Comparison of ENCODE assay signal across 11 cellular contexts in the genomic region with DNA sequence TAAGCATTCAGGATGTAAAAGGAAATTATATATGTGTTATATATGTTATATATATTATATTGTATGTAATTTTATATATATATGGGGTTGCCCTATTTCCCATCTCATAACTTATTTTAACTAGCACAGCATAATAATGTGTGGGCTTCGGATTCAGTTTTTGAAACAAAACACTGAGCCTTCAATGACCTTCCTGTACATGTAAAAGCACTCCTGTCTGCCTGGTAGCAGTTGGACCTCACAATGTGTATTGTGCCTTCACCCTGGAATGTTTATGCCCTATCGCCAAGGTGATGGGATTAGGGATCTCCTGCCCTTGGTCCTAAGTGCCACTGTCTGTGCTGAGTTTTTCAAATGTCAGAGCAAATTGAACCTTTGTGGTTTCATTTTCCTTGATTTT.
DNase-seq lines count a peak whose midpoint lies in the region; TF ChIP-seq lines count a peak whose summit lies in the region.
"Had no signal": no experiment of that assay in that cellular context is flagged by ENCODE, and none has a peak within 500 bp of the region (broad histone marks: within the 10 kb centered on the region; RNA-seq: fewer than 3 reads in every experiment).

No MANE protein-coding gene starts in this region.

- 38% methylated on average over 2 of the region's 2 CpGs for WGBS in testis, 2 donors
- 70 to 77% (median 72%) methylated on average over 2 of the region's 2 CpGs for WGBS in ovary, 3 donors

- H3K4me3 ChIP-seq in foreskin fibroblast (ENCODE audit: low read depth in 1 of 2, low read length in 2 of 2): no peak overlapping the region
- no peak overlapping the region for H3K4me3 ChIP-seq in testis
- no peak overlapping the region for H3K4me3 ChIP-seq in ovary
- H3K4me3 ChIP-seq: esophagus muscularis mucosa had no signal

- TF ChIP-seq POLR2A in testis (IDR thresholded peaks at IDR 0.05): no peak
- no peak for TF ChIP-seq POLR2A in ovary (IDR thresholded peaks at IDR 0.05)

- no peaks in the 10 kb centered on the region for H3K27me3 ChIP-seq in testis
- H3K27me3 ChIP-seq in ovary: no peaks in the 10 kb centered on the region
- H3K27me3 ChIP-seq: esophagus muscularis mucosa had no signal

- no peaks in the 10 kb centered on the region for H3K4me1 ChIP-seq in testis
- H3K4me1 ChIP-seq in ovary (ENCODE audit: insufficient read depth): no peaks in the 10 kb centered on the region
- H3K4me1 ChIP-seq: esophagus muscularis mucosa had no signal

- in situ Hi-C loops in KBM-7 (cut with MboI; ENCODE audit: low pct_unique_long_range_greater_than_20kb, low sequenced_read_pairs): no loop called here

- DNase-seq in activated T-cell treated with anti-CD3 and anti-CD28 coated beads for 4 hours (peak; percentile 2), KBM-7 (peak; percentile 42), foreskin fibroblast (peak; percentile 0 to 3), testis (peak; percentile 73), dedifferentiated amniotic fluid mesenchymal stem cell (ENCODE audit: extremely low spot score) (no peak), ovary (no peak), DMS114 treated with DMSO at 0.1 percent for 48 hours (lab: John Stamatoyannopoulos, UW; ENCODE audit: unreplicated experiment) (no peak)
- DNase-seq in activated T-cell treated with anti-CD3 and anti-CD28 coated beads, Interleukin-2, amount 50 U/mL, for 1 hour: no peak
- DNase-seq: ACHN, MM.1S had no signal

- no peaks in the 10 kb centered on the region for H3K36me3 ChIP-seq in testis (ENCODE audit: low read depth, missing control alignments)
- H3K36me3 ChIP-seq in ovary: no peaks in the 10 kb centered on the region
- H3K36me3 ChIP-seq: esophagus muscularis mucosa had no signal

- no peak for TF ChIP-seq CTCF in foreskin fibroblast (IDR thresholded peaks at IDR 0.05; ENCODE audit: low read depth, low read length)
- no peak for TF ChIP-seq CTCF in testis (IDR thresholded peaks at IDR 0.05)
- no peak for TF ChIP-seq CTCF in ovary (IDR thresholded peaks at IDR 0.05)

- no peaks in the 10 kb centered on the region for H3K9me3 ChIP-seq in testis
- no peaks in the 10 kb centered on the region for H3K9me3 ChIP-seq in ovary
- H3K9me3 ChIP-seq: esophagus muscularis mucosa had no signal

- TF ChIP-seq EP300 in ovary (IDR thresholded peaks at IDR 0.05): no peak

- no peak overlapping the region for H3K27ac ChIP-seq in testis
- H3K27ac ChIP-seq in ovary: no peak overlapping the region
- H3K27ac ChIP-seq: esophagus muscularis mucosa had no signal

- intact Hi-C loops in testis (cut with DNase I; ENCODE audit: low total_unique reads) (no loop called here), ovary (cut with DNase I) (no loop called here)

Comparison
In these comparisons a context has a peak if more than half of its experiments do, and no peak if none do; other contexts are left out.
1. DNase-seq: peak in activated T-cell treated with anti-CD3 and anti-CD28 coated beads for 4 hours (single experiment), KBM-7 (single experiment), foreskin fibroblast (2 of 2) and testis (single experiment); none in activated T-cell treated with anti-CD3 and anti-CD28 coated beads, Interleukin-2, amount 50 U/mL, for 1 hour (single experiment), dedifferentiated amniotic fluid mesenchymal stem cell (single experiment), ovary (0 of 5) and DMS114 treated with DMSO at 0.1 percent for 48 hours (single experiment).